8 cellular contexts compared by ENCODE assay signal in the genomic region with DNA sequence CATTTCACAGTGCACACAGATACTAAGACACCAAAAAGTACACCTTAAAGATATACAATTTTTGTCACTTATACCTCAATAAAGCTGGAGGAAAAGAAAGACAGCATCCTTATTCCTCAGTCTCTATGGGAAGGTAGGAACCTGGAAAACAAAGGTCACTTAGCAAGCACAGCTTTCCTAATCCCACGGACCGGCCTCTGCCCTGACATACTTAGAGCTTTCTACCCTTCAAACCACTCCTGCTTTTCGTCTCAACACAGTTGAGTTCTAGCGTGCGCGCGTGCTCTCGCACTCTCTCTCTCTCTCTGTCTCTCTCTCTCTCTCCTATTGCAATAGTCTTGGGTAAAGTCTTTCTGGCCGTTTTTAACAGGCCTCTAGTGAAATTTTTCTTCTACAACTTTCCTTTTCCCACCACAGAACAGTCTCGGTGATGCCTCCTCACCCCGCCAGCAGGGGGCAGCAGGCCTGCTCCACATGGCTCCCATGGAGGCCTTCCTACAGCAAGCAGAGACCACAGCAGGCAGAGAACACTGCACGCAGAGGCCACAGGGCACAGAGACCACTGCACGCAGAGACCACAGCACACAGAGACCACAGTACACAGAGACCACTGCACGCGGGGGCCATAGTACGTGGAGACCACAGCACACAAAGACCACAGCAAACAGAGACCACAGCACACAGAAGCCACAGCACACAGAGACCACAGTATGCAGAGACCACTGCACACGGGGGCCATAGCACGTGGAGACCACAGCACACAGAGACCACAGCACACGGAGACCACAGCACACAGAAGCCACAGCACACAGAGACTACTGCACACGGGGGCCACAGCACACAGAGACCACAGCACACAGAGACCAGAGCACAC.
DNase-seq lines count a peak whose midpoint lies in the region; ATAC-seq and TF ChIP-seq lines count a peak whose summit lies in the region.

No MANE protein-coding gene starts in this region.

- peak overlapping the region; percentile 73 for H2AFZ ChIP-seq in Loucy (ENCODE audit: low read length)

- H4K20me1 ChIP-seq in Loucy (ENCODE audit: insufficient read depth, low read length, poor library complexity, severe bottlenecking) = no peaks in the 10 kb centered on the region

- no peaks in the 10 kb centered on the region for H3K4me1 ChIP-seq in Loucy (ENCODE audit: insufficient read depth, low read length, poor library complexity, severe bottlenecking)

- H3K9me3 ChIP-seq in Loucy (ENCODE audit: insufficient read depth, low read depth, low read length) = no peaks in the 10 kb centered on the region

- no peaks in the 10 kb centered on the region for H3K9me2 ChIP-seq in Loucy (replicated peaks; ENCODE audit: low read depth, low read length)

- no peak overlapping the region for H3K4me2 ChIP-seq in Loucy (ENCODE audit: low read depth, low read length, poor library complexity, severe bottlenecking)

- peak; percentile 17 for DNase-seq in NCI-H1436 (lab: John Stamatoyannopoulos, UW)
- DNase-seq in NCI-H1436 treated with DMSO at 0.1 percent for 48 hours (lab: John Stamatoyannopoulos, UW) = no peak
- DNase-seq in activated CD4-positive, alpha-beta T cell treated with anti-CD3 and anti-CD28 coated beads, Interleukin-2, amount 50 U/mL, for 4 hours = peak; percentile 45 to 54
- DNase-seq in epithelial cell of esophagus (ENCODE audit: low read depth) = peak; percentile 24
- DNase-seq in stimulated activated CD4-positive, alpha-beta T cell treated with anti-CD3 and anti-CD28 coated beads, Interleukin-15, amount 100 ng/mL, for 1 hour (ENCODE audit: low read depth in 1 of 2, low spot score in 1 of 2) = peak; percentile 22 to 64
- DNase-seq in medulla oblongata (ENCODE audit: extremely low spot score) = no peak

- H3K36me3 ChIP-seq in Loucy (ENCODE audit: insufficient read depth, low read length) = no peaks in the 10 kb centered on the region

- TF ChIP-seq CTCF in Loucy (conservative IDR thresholded peaks at IDR 0.05; ENCODE audit: low read length) = peak; percentile 90
- peak; percentile 41 for TF ChIP-seq CTCF in epithelial cell of esophagus (IDR thresholded peaks at IDR 0.05; ENCODE audit: insufficient read depth, low read depth, low read length, missing control alignments)

- H3F3A ChIP-seq in Loucy (ENCODE audit: low read depth) = no peaks in the 10 kb centered on the region

- H3K4me3 ChIP-seq in Loucy (ENCODE audit: low read length, poor library complexity, severe bottlenecking) (no peak overlapping the region), epithelial cell of esophagus (ENCODE audit: low read length) (no peak overlapping the region)

- H3K27me3 ChIP-seq in Loucy (ENCODE audit: insufficient read depth, low read length, poor library complexity, severe bottlenecking) = no peaks in the 10 kb centered on the region

- peak overlapping the region; percentile 6 for H3K9ac ChIP-seq in Loucy (ENCODE audit: low read depth, low read length, poor library complexity, severe bottlenecking)

- ATAC-seq in GM21825 (IDR thresholded peaks at IDR 0.05; ENCODE audit: unreplicated experiment) = peak; percentile 88

- H3K79me2 ChIP-seq in Loucy (ENCODE audit: insufficient read depth, low read length) = no peaks in the 10 kb centered on the region

Comparison
In these comparisons a context has a peak if more than half of its experiments do, and no peak if none do; other contexts are left out.
1. DNase-seq: peak in NCI-H1436 (single experiment), activated CD4-positive, alpha-beta T cell treated with anti-CD3 and anti-CD28 coated beads, Interleukin-2, amount 50 U/mL, for 4 hours (2 of 2), epithelial cell of esophagus (single experiment) and stimulated activated CD4-positive, alpha-beta T cell treated with anti-CD3 and anti-CD28 coated beads, Interleukin-15, amount 100 ng/mL, for 1 hour (2 of 2); none in NCI-H1436 treated with DMSO at 0.1 percent for 48 hours (single experiment) and medulla oblongata (single experiment).